8 cellular contexts compared by ENCODE assay signal in the genomic region with DNA sequence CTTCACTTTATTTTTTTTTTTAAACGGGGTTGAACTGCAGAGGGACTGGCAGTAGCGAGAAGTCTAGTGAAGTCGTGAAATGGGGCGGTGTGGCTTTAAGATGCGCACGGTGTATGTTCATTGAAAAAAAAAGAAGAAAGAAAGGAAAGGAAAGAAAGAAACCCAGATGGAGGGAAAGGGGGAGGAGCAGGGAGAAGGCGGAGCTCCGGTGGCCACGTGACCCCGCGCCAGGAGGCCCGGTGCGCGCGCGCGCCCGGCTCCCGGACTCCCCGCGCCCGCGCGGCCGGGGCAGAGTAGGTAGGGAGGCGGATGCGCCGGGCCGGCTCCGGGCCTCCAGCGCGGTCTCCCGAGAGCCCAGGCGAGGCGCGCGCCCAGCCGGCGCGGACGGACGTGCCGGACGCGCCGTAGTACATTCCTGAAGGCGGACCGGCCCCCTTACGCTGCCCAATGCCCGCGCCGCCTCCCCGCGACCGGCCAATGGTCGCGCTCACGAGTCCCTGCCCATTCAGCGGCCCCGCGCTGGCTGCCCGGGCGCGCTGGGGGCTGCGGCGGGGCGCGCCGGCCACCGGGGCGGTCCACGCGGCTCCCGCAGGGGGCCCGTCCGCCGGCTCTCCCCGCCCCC. TPM values are rescaled to one million over a fixed set of nuclear protein-coding genes. Genes with fewer than 3 reads are reported as not detected.
DNase-seq lines count a peak whose midpoint lies in the region; ATAC-seq, FAIRE-seq and TF ChIP-seq lines count a peak whose summit lies in the region.

No MANE protein-coding gene starts in this region.

- H3K27me3 Mint-ChIP-seq in T-helper 2 cell treated with Interferon-gamma antibody and Interleukin-4, amounts not matched to agents 5 μg/mL and 100 μg/mL, for 36 hours (ENCODE audit: low read depth) = peaks cover 67% of the 10 kb centered on the region
- peaks cover 24% of the 10 kb centered on the region for H3K27me3 Mint-ChIP-seq in astrocyte (ENCODE audit: low read depth, unreplicated experiment)

- no peaks in the 10 kb centered on the region for H4K20me1 ChIP-seq in astrocyte (ENCODE audit: insufficient read depth, low read length)

- no peaks in the 10 kb centered on the region for H3K9me3 Mint-ChIP-seq in T-helper 2 cell treated with Interferon-gamma antibody and Interleukin-4, amounts not matched to agents 5 μg/mL and 100 μg/mL, for 36 hours
- H3K9me3 Mint-ChIP-seq in astrocyte (ENCODE audit: unreplicated experiment) = peaks cover 2% of the 10 kb centered on the region

- H3K27me3 ChIP-seq in astrocyte (ENCODE audit: insufficient read depth, low read length) (peaks cover 16% of the 10 kb centered on the region), right cardiac atrium (ENCODE audit: control insufficient read depth, insufficient read depth) (no peaks in the 10 kb centered on the region), psoas muscle (ENCODE audit: insufficient read depth in 3 of 3, low read length in 2 of 3) (peaks cover 0 to 7% (median 3%) of the 10 kb centered on the region in 3 donors), vagina (no peaks in the 10 kb centered on the region)

- TF ChIP-seq CTCF in GM13977 (IDR thresholded peaks at IDR 0.05; ENCODE audit: extremely low read depth, insufficient read depth, missing control alignments) (no peak), astrocyte (IDR thresholded peaks at IDR 0.05; ENCODE audit: insufficient read depth, low read depth, low read length) (no peak), psoas muscle (IDR thresholded peaks at IDR 0.05) (no peak), vagina (IDR thresholded peaks at IDR 0.05) (no peak)

- peak overlapping the region; percentile 69 for H3K27ac ChIP-seq in astrocyte (ENCODE audit: low read depth, low read length)
- peak overlapping the region; percentile 97 for H3K27ac ChIP-seq in right cardiac atrium (ENCODE audit: low read length)
- peak overlapping the region; percentile 88 for H3K27ac ChIP-seq in psoas muscle
- H3K27ac ChIP-seq in vagina = peak overlapping the region; percentile 93

- peak overlapping the region; percentile 100 for H3K4me2 ChIP-seq in astrocyte (ENCODE audit: low read length)

- H3K36me3 ChIP-seq in astrocyte (ENCODE audit: insufficient read depth, low read length) (no peaks in the 10 kb centered on the region), psoas muscle (ENCODE audit: insufficient read depth in 1 of 2, low read depth in 1 of 2) (no peaks in the 10 kb centered on the region), vagina (no peaks in the 10 kb centered on the region)

- H3K9ac ChIP-seq in astrocyte (ENCODE audit: low read length) = peak overlapping the region; percentile 85

- H3K4me3 ChIP-seq in astrocyte (ENCODE audit: insufficient read depth, low read depth, low read length) (peak overlapping the region; percentile 85), right cardiac atrium (ENCODE audit: low read length) (peak overlapping the region; percentile 94), psoas muscle (peak overlapping the region; percentile 87), vagina (peak overlapping the region; percentile 76 to 87)

- peaks cover 42% of the 10 kb centered on the region for H3K4me1 Mint-ChIP-seq in T-helper 2 cell treated with Interferon-gamma antibody and Interleukin-4, amounts not matched to agents 5 μg/mL and 100 μg/mL, for 36 hours (ENCODE audit: low read depth)
- H3K4me1 Mint-ChIP-seq in astrocyte (ENCODE audit: low read depth, unreplicated experiment) = peaks cover 14% of the 10 kb centered on the region

- H3K9me3 ChIP-seq in astrocyte (ENCODE audit: insufficient read depth, low read depth, low read length) (no peaks in the 10 kb centered on the region), right cardiac atrium (ENCODE audit: control insufficient read depth, low read length) (no peaks in the 10 kb centered on the region), psoas muscle (no peaks in the 10 kb centered on the region), vagina (no peaks in the 10 kb centered on the region)

- intact Hi-C loops in right cardiac atrium (cut with DNase I) (loop anchor here in 1 of 4 donors (5.0 kb wide), 1 partner anchor 193 kb away; the partner anchor contains the start of gene FANCC), psoas muscle (cut with DNase I) (loop anchor here (5.0 to 10.0 kb wide), 3 partner anchors 62 to 196 kb away; partner anchors contain the start of gene FANCC (in 2 of the 2)), vagina (cut with DNase I) (loop anchor here (10.0 kb wide), 1 partner anchor 704 kb away; no protein-coding TSS in a partner anchor)

- WGBS in right cardiac atrium = under 1% methylated on average over 78 of the region's 78 CpGs
- 0% methylated on average over 39 to 78 of the region's 78 CpGs for WGBS in psoas muscle, 3 donors

- H3K4me1 ChIP-seq in astrocyte (ENCODE audit: insufficient read depth, low read length) (peaks cover 25% of the 10 kb centered on the region), right cardiac atrium (ENCODE audit: control insufficient read depth, insufficient read depth, low read length) (no peaks in the 10 kb centered on the region), psoas muscle (peaks cover 6% of the 10 kb centered on the region), vagina (peaks cover 16% of the 10 kb centered on the region)

- H3K79me2 ChIP-seq in astrocyte (ENCODE audit: insufficient read depth, low read length) = no peaks in the 10 kb centered on the region

- peaks cover 3% of the 10 kb centered on the region for H3K36me3 Mint-ChIP-seq in T-helper 2 cell treated with Interferon-gamma antibody and Interleukin-4, amounts not matched to agents 5 μg/mL and 100 μg/mL, for 36 hours (ENCODE audit: low read depth)
- no peaks in the 10 kb centered on the region for H3K36me3 Mint-ChIP-seq in astrocyte (ENCODE audit: low read depth, unreplicated experiment)

- DNase-seq in GM13977 (ENCODE audit: low spot score) = peak; percentile 88
- DNase-seq in NCI-H1694 (lab: John Stamatoyannopoulos, UW) = peak; percentile 64
- peak; percentile 85 for DNase-seq in T-helper 2 cell treated with Interferon-gamma antibody and Interleukin-4, amounts not matched to agents 5 μg/mL and 100 μg/mL, for 36 hours (ENCODE audit: low spot score)
- peak; percentile 88 for DNase-seq in astrocyte (ENCODE audit: low read depth)
- peak; percentile 90 to 96 (median 96) for DNase-seq in right cardiac atrium
- DNase-seq in psoas muscle = peak; percentile 89 to 94
- DNase-seq in vagina (ENCODE audit: extremely low spot score in 2 of 2) = no peak

- TF ChIP-seq POLR2A in vagina (IDR thresholded peaks at IDR 0.05) = peak in 1 of 2 donors; percentile 82

- ATAC-seq in HG02840 (IDR thresholded peaks at IDR 0.05; ENCODE audit: low FRiP score, unreplicated experiment) (peak; percentile 37), right cardiac atrium (peak; percentile 85 to 86), psoas muscle (peak; percentile 79 to 88 (median 88))

- peak overlapping the region; percentile 74 for H2AFZ ChIP-seq in astrocyte (ENCODE audit: low read depth, low read length)

- in situ Hi-C loops in GM13977 (cut with MboI; ENCODE audit: low pct_unique_long_range_greater_than_20kb, low sequenced_read_pairs, unreplicated experiment) = no loop called here

- FAIRE-seq in astrocyte (lab: Jason Lieb, UNC) = no peak

- H3K27ac Mint-ChIP-seq in T-helper 2 cell treated with Interferon-gamma antibody and Interleukin-4, amounts not matched to agents 5 μg/mL and 100 μg/mL, for 36 hours = peak overlapping the region; percentile 87
- peak overlapping the region; percentile 95 for H3K27ac Mint-ChIP-seq in astrocyte (ENCODE audit: unreplicated experiment)

- H3K4me3 Mint-ChIP-seq in T-helper 2 cell treated with Interferon-gamma antibody and Interleukin-4, amounts not matched to agents 5 μg/mL and 100 μg/mL, for 36 hours = peak overlapping the region; percentile 95
- peak overlapping the region; percentile 94 for H3K4me3 Mint-ChIP-seq in astrocyte (ENCODE audit: unreplicated experiment)

RNA-seq across cellular contexts. Expression of gene PTCH1, which starts 6.0 kb away (rescaled TPM):
- 18.0 and 21.3 TPM in 2 replicates for total RNA-seq in astrocyte
- 10 to 100 TPM in 1 of 4 donors, 1 to 10 TPM in 3; 5.0 to 11.1 (median 8.6) TPM for total RNA-seq in right cardiac atrium
- 3.5 TPM for polyA plus RNA-seq in right cardiac atrium
- total RNA-seq in psoas muscle = 1 to 10 TPM; 3.5 to 7.5 (median 4.2) TPM
- polyA plus RNA-seq in psoas muscle = 1 to 10 TPM in 2 of 3 donors, under 1 TPM in 1; 0.81 to 7.4 (median 2.1) TPM
- 14.2 TPM for total RNA-seq in vagina

Comparison
In these comparisons a context has a peak if more than half of its experiments do, and no peak if none do; other contexts are left out.
1. DNase-seq: peak in GM13977 (single experiment), NCI-H1694 (single experiment), T-helper 2 cell treated with Interferon-gamma antibody and Interleukin-4, amounts not matched to agents 5 μg/mL and 100 μg/mL, for 36 hours (single experiment), astrocyte (single experiment), right cardiac atrium (3 of 3) and psoas muscle (2 of 2); none in vagina (0 of 2).
2. ATAC-seq: peak in every context shown above with its lines; median percentile 88 in psoas muscle; 86 in right cardiac atrium; 37 in HG02840.
3. Peak in every context shown above with its lines, with median percentiles within 50 percentile points of each other: H3K27ac ChIP-seq and H3K4me3 ChIP-seq.